9 cellular contexts compared by ENCODE assay signal in the genomic region with DNA sequence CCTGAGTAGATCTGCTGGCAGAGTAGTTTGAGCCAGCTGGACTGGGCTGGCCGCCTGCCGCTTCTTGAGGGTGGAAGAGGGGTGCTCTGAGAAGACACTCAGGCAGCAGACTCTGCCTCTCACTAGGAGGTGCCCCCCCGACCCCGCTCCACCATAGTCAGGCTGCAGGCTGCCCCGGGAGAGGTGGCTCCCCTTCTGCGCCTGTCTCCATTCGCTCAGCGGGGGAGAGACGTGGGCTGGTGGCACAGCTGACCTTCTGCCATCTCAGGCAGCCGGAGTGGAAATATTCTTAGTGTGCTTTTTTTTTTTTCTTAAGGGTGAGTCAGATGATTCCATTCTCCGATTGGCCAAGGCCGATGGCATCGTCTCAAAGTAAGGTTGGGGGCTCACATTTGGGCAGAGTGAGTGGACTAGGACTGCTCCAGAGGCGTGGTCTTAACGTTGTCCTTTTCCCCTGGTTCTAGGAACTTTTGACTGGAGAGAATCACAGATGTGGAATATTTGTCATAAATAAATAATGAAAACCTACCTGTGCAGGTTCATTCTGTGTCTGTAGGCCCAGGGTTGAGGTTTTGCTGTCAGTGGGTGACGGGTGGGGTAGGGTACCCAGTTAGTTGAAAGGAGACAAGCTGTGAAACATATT. TPM values are rescaled to one million over a fixed set of nuclear protein-coding genes. Genes with fewer than 3 reads are reported as not detected.
DNase-seq lines count a peak whose midpoint lies in the region; ATAC-seq, FAIRE-seq and TF ChIP-seq lines count a peak whose summit lies in the region.
"Had no signal": no experiment of that assay in that cellular context is flagged by ENCODE, and none has a peak within 500 bp of the region (broad histone marks: within the 10 kb centered on the region; RNA-seq: fewer than 3 reads in every experiment).

No MANE protein-coding gene starts in this region.

- peaks cover 9% of the 10 kb centered on the region; the same call in 1 of the 2 replicates for H3K36me3 ChIP-seq in ACC112 (ENCODE audit: insufficient read depth, low read length)
- peaks cover 36% of the 10 kb centered on the region for H3K36me3 ChIP-seq in IMR-90 (ENCODE audit: control insufficient read depth, insufficient read depth, low read length)
- H3K36me3 ChIP-seq in K562 (ENCODE audit: control insufficient read depth, insufficient read depth, low read length) = peaks cover 51% of the 10 kb centered on the region
- peaks cover 55% of the 10 kb centered on the region for H3K36me3 ChIP-seq in mesodermal cell (ENCODE audit: control insufficient read depth, insufficient read depth, low read length)

- no peak overlapping the region for H3K18ac ChIP-seq in IMR-90 (ENCODE audit: low read depth, low read length)

- no peak overlapping the region for H2BK120ac ChIP-seq in IMR-90 (ENCODE audit: low read depth, low read length)

- peaks cover 30 to 49% of the 10 kb centered on the region in 2 experiments for H3K79me1 ChIP-seq in IMR-90 (ENCODE audit: low read depth in 1 of 2, low read length in 2 of 2)

- H4K5ac ChIP-seq in IMR-90 (ENCODE audit: low read depth, low read length) = no peak overlapping the region

- H3K4me3 ChIP-seq in ACC112 (ENCODE audit: low read depth, low read length) = peak overlapping the region; percentile 100
- peak overlapping the region; percentile 92 for H3K4me3 ChIP-seq in IMR-90 (ENCODE audit: insufficient read depth, low read depth, low read length)
- peak overlapping the region; percentile 100 for H3K4me3 ChIP-seq in K562
- H3K4me3 ChIP-seq in mesodermal cell (ENCODE audit: extremely low read depth, insufficient read depth, low read length, poor library complexity, severe bottlenecking) = peak overlapping the region; percentile 99

- ATAC-seq in IMR-90 (ENCODE audit: low read depth) (no peak), K562 (no peak), GM19023 (IDR thresholded peaks at IDR 0.05; ENCODE audit: unreplicated experiment) (no peak), GM21717 (IDR thresholded peaks at IDR 0.05; ENCODE audit: unreplicated experiment) (no peak), GM21390 (IDR thresholded peaks at IDR 0.05; ENCODE audit: unreplicated experiment) (no peak)

- peak overlapping the region; percentile 71; the same call in 1 of the 2 replicates for H4K91ac ChIP-seq in IMR-90 (ENCODE audit: insufficient read depth, low read depth, low read length)

- H3K4me1 ChIP-seq in ACC112 (ENCODE audit: control insufficient read depth, insufficient read depth, low read length, unreplicated experiment) = peaks cover 14% of the 10 kb centered on the region
- peaks cover 5% of the 10 kb centered on the region for H3K4me1 ChIP-seq in IMR-90 (ENCODE audit: control insufficient read depth, insufficient read depth, low read length)
- H3K4me1 ChIP-seq in K562 (replicated peaks in 1 of 2; ENCODE audit: control insufficient read depth in 2 of 2, insufficient read depth in 2 of 2, low read length in 2 of 2) = peaks cover 11 to 44% of the 10 kb centered on the region in 2 experiments; a peak in 4 of 5 replicates
- peaks cover 14% of the 10 kb centered on the region for H3K4me1 ChIP-seq in mesodermal cell (ENCODE audit: control insufficient read depth, insufficient read depth, low read length, poor library complexity, severe bottlenecking)

- in situ Hi-C loops in IMR-90 (cut with MboI; ENCODE audit: low sequenced_read_pairs) (loop anchor here (25.0 kb wide), 1 partner anchor 376 kb away; no protein-coding TSS in a partner anchor), K562 (cut with MboI) (no loop called here)

- H3K14ac ChIP-seq in IMR-90 (replicated peaks; ENCODE audit: low read depth, low read length) = peak overlapping the region; percentile 48

- H3K56ac ChIP-seq in IMR-90 (ENCODE audit: extremely low read depth, insufficient read depth, low read length) = 0 out of 2 replicates have a peak overlapping the region, but pooled peaks have one; percentile 61

- H3K79me2 ChIP-seq in ACC112 (ENCODE audit: control insufficient read depth, insufficient read depth, low read length, unreplicated experiment) (peaks cover 46% of the 10 kb centered on the region), K562 (ENCODE audit: control insufficient read depth, insufficient read depth, low read length) (peaks cover 59% of the 10 kb centered on the region)

- peak overlapping the region; percentile 96 for H3K9ac ChIP-seq in IMR-90 (ENCODE audit: low read depth, low read length)
- peak overlapping the region; percentile 99 for H3K9ac ChIP-seq in K562 (ENCODE audit: insufficient read depth in 1 of 2, low read depth in 2 of 2, low read length in 2 of 2)

- intact Hi-C loops in IMR-90 (cut with micrococcal nuclease) (loop anchor here (10.0 kb wide), 1 partner anchor 373 kb away; no protein-coding TSS in a partner anchor), K562 (cut with micrococcal nuclease) (loop anchor here (10.0 kb wide), 1 partner anchor 243 kb away; a partner anchor contains a TSS)

- 0 out of 2 replicates have a peak, but pooled peaks cover 4% of the 10 kb centered on the region for H3K9me1 ChIP-seq in IMR-90 (ENCODE audit: insufficient read depth, low read length)
- peaks cover 10% of the 10 kb centered on the region for H3K9me1 ChIP-seq in K562 (ENCODE audit: control insufficient read depth, insufficient read depth, low read length)

- H4K8ac ChIP-seq in IMR-90 (ENCODE audit: low read depth in 2 of 2, low read length in 2 of 2) = peak overlapping the region in 1 of 2 experiments; percentile 76; a peak in 1 of 4 replicates

- TF ChIP-seq EP300 in K562 (IDR thresholded peaks at IDR 0.05; ENCODE audit: low read length) = no peak

- peak overlapping the region; percentile 95 for H2AK9ac ChIP-seq in IMR-90 (replicated peaks; ENCODE audit: low read depth, low read length, poor library complexity)

- H3K9me3 ChIP-seq in IMR-90 (ENCODE audit: control insufficient read depth, insufficient read depth, low read length) (no peaks in the 10 kb centered on the region), K562 (replicated peaks; ENCODE audit: control insufficient read depth, insufficient read depth, low read depth, low read length) (no peaks in the 10 kb centered on the region), mesodermal cell (ENCODE audit: control insufficient read depth, low read length) (no peaks in the 10 kb centered on the region)

- 83% methylated on average over 6 of the region's 16 CpGs; no CpG with 5 or more reads in 1 of the 2 experiments for WGBS in IMR-90 (ENCODE audit: extremely low coverage in 2 of 2, insufficient read length in 1 of 2), 2 experiments
- 22% methylated on average over 13 of the region's 16 CpGs for WGBS in K562 (ENCODE audit: insufficient coverage, low coverage, missing lambda C conversion rate)
- WGBS in mesodermal cell (ENCODE audit: insufficient coverage in 2 of 2), 2 experiments = 88 to 91% methylated on average over 11 to 13 of the region's 16 CpGs

- H4K20me1 ChIP-seq in IMR-90 (ENCODE audit: insufficient read depth, low read length) (peaks cover 40% of the 10 kb centered on the region), K562 (replicated peaks; ENCODE audit: control insufficient read depth, insufficient read depth, low read length) (peaks cover 9% of the 10 kb centered on the region)

- dilution Hi-C loops in IMR-90 (cut with HindIII; ENCODE audit: low sequenced_read_pairs, unreplicated experiment) = loop anchor here (25.0 kb wide), 1 partner anchor 101 kb away; no protein-coding TSS in a partner anchor

- no peak for DNase-seq in IMR-90
- peak in 1 of 4 experiments; percentile 28 for DNase-seq in K562 (ENCODE audit: extremely low read depth in 1 of 4, low spot score in 3 of 4)
- DNase-seq in NK-92 (lab: John Stamatoyannopoulos, UW; ENCODE audit: unreplicated experiment) = no peak
- DNase-seq: NCI-H1417 treated with DMSO at 0.1 percent for 48 hours had no signal

- peak overlapping the region; percentile 68; the same call in 1 of the 2 replicates for H3K27ac ChIP-seq in ACC112 (ENCODE audit: low read depth, low read length)
- peak overlapping the region; percentile 31; the same call in 1 of the 2 replicates for H3K27ac ChIP-seq in IMR-90 (ENCODE audit: insufficient read depth, low read length)
- peak overlapping the region; percentile 95 for H3K27ac ChIP-seq in K562 (ENCODE audit: extremely low read depth, low read depth, low read length)
- no peak overlapping the region for H3K27ac ChIP-seq in mesodermal cell (ENCODE audit: low read depth, low read length, severe bottlenecking)

- H2AFZ ChIP-seq in ACC112 (ENCODE audit: low read length, unreplicated experiment) (no peak overlapping the region), IMR-90 (replicated peaks; ENCODE audit: low read length, poor library complexity) (peak overlapping the region; percentile 10), K562 (ENCODE audit: low read depth, low read length) (no peak overlapping the region)

- H3K27me3 ChIP-seq in ACC112 (ENCODE audit: insufficient read depth, low read length) (no peaks in the 10 kb centered on the region), IMR-90 (ENCODE audit: control insufficient read depth, insufficient read depth, low read length) (no peaks in the 10 kb centered on the region), K562 (ENCODE audit: control insufficient read depth in 2 of 2, insufficient read depth in 2 of 2, low read length in 2 of 2) (no peaks in the 10 kb centered on the region)

- peak overlapping the region; percentile 81; the same call in 1 of the 2 replicates for H3K23ac ChIP-seq in IMR-90 (ENCODE audit: low read depth, low read length)

- TF ChIP-seq RAD21 in IMR-90 (IDR thresholded peaks at IDR 0.05; ENCODE audit: low read length) = no peak
- no peak for TF ChIP-seq RAD21 in K562 (CRISPR knock-in tag; conservative IDR thresholded peaks at IDR 0.05 in 1 of 2, IDR thresholded peaks at IDR 0.05 in 1 of 2)

- POLR2A ChIA-PET in IMR-90 (lab: Charles Lee; ENCODE audit: unreplicated experiment) = interaction anchor here (0.7 kb wide), 1 partner anchor 235 kb away, joined by 3 read pairs; no protein-coding TSS in a partner anchor
- POLR2A ChIA-PET in K562 (lab: Yijun Ruan, JAX) = interaction anchor here (0.6 to 5.1 kb wide), 4 partner anchors 13 to 376 kb away, joined by 3 to 28 read pairs (median 8); a partner anchor contains a TSS

- H3K4me2 ChIP-seq in IMR-90 (ENCODE audit: low read depth, low read length) (peak overlapping the region; percentile 95), K562 (ENCODE audit: insufficient read depth, low read length) (peak overlapping the region; percentile 100)

- no peak overlapping the region for H2BK20ac ChIP-seq in IMR-90 (ENCODE audit: low read depth, low read length)

- peak overlapping the region; percentile 94 for H3K4ac ChIP-seq in IMR-90 (ENCODE audit: low read depth, low read length)

- CTCF ChIA-PET in IMR-90 (lab: Yijun Ruan, JAX) (no interaction called here), K562 (lab: Yijun Ruan, JAX; ENCODE audit: low intra/inter-chr PET ratio) (no interaction called here)

- no peak for FAIRE-seq in K562 (lab: Jason Lieb, UNC)

- no peak for TF ChIP-seq POLR2A in IMR-90 (IDR thresholded peaks at IDR 0.05; ENCODE audit: low read depth, low read length)
- TF ChIP-seq POLR2A in K562 (conservative IDR thresholded peaks at IDR 0.05) = no peak

- BruUV-seq in IMR-90 (replicated peaks; lab: Mats Ljungman, UMichigan) = no TSS peak
- no TSS peak for BruUV-seq in K562 (replicated peaks; lab: Mats Ljungman, UMichigan)

- no peak overlapping the region for H2BK15ac ChIP-seq in IMR-90 (ENCODE audit: low read depth, low read length)

- no peak overlapping the region for H2BK5ac ChIP-seq in IMR-90 (ENCODE audit: low read depth, low read length, poor library complexity, severe bottlenecking)

- TF ChIP-seq CTCF in IMR-90 (conservative IDR thresholded peaks at IDR 0.05; ENCODE audit: low read depth, low read length) (no peak), K562 (IDR thresholded peaks at IDR 0.05 in 2 of 3, conservative IDR thresholded peaks at IDR 0.05 in 1 of 3; ENCODE audit: insufficient read depth in 2 of 3, low read depth in 1 of 3, low read length in 3 of 3) (no peak)

- peak overlapping the region; percentile 98; the same call in 1 of the 2 replicates for H2AK5ac ChIP-seq in IMR-90 (ENCODE audit: low read depth, low read length)

RNA-seq across cellular contexts. Expression of a gene that starts 1.2 kb away (rescaled TPM):
- total RNA-seq in IMR-90 (2012; rRNA removed) (2,710 and 3,846 TPM in 2 replicates), K562 (2014; rRNA removed) (1,801 and 2,504 TPM in 2 replicates), K562 (2014; rRNA removed; fragmentation: Illumina TruSeq; extraction: Trizol) (1,196 and 1,380 TPM in 2 replicates), K562 (2015; rRNA removed; fragmentation: Illumina TruSeq; extraction: Trizol) (1,567 and 1,716 TPM in 2 replicates), K562 (2021) (3,091 and 3,491 TPM in 2 replicates)
- polyA plus RNA-seq in IMR-90 (2012; rRNA removed) (4,298 and 4,766 TPM in 2 replicates), K562 (2011; rRNA removed) (5,647 and 7,256 TPM in 2 replicates), K562 (2014; fragmentation: Illumina TruSeq; extraction: Trizol) (1,908 and 2,386 TPM in 2 replicates), K562 (2014; fragmentation: Nextera tagmentation; extraction: Ambion mirVana) (1,000 to 10,000 TPM; 3,588 to 3,968 TPM), K562 (2014; rRNA removed) (3,958 and 4,439 TPM in 2 replicates)
- 31,826 and 47,741 TPM in 2 replicates for polyA plus RNA-seq in IMR-90 (2012; cell fraction: cytosol; rRNA removed)
- 3,277 and 3,813 TPM in 2 replicates for polyA plus RNA-seq in IMR-90 (2012; cell fraction: nucleus; rRNA removed; ENCODE audit: low replicate concordance)
- total RNA-seq in K562 (2011; cell fraction: chromatin; rRNA removed; ENCODE audit: low replicate concordance) = 256 and 439 TPM in 2 replicates
- total RNA-seq in K562 (2011; cell fraction: nucleolus; rRNA removed) = 1,390 and 1,394 TPM in 2 replicates
- 1,168 and 2,200 TPM in 2 replicates for total RNA-seq in K562 (2011; cell fraction: nucleoplasm; rRNA removed)
- polyA plus RNA-seq in K562 (2011; cell fraction: cytosol; rRNA removed) = 8,200 and 10,658 TPM in 2 replicates
- 3,206 and 5,803 TPM in 2 replicates for polyA plus RNA-seq in K562 (2011; cell fraction: nucleus; rRNA removed)
- 4,519 and 5,994 TPM in 2 replicates for polyA plus RNA-seq in K562 (2012)
- 1,429 and 1,744 TPM in 2 replicates for polyA minus RNA-seq in K562 (2011; rRNA and poly(A)+ RNA removed)
- polyA minus RNA-seq in K562 (2011; cell fraction: cytosol; rRNA and poly(A)+ RNA removed) = 755 and 891 TPM in 2 replicates
- polyA minus RNA-seq in K562 (2011; cell fraction: nucleus; rRNA and poly(A)+ RNA removed) = 430 and 792 TPM in 2 replicates
- polyA plus RNA-seq in mesodermal cell (2013, experiment 1 of 2) = 1,486 TPM
- polyA plus RNA-seq in mesodermal cell (2013, experiment 2 of 2) = 1,451 TPM

RNA-seq across cellular contexts. Expression of a gene that starts 19.0 kb away (rescaled TPM):
- 1.1 and 1.4 TPM in 2 replicates for total RNA-seq in IMR-90 (2012; rRNA removed)
- polyA plus RNA-seq in IMR-90 (2012; rRNA removed) = 5.1 TPM in 2 replicates
- 3.6 and 4.4 TPM in 2 replicates for polyA plus RNA-seq in IMR-90 (2012; cell fraction: cytosol; rRNA removed)
- polyA plus RNA-seq in IMR-90 (2012; cell fraction: nucleus; rRNA removed; ENCODE audit: low replicate concordance) = 6.7 and 6.8 TPM in 2 replicates
- 3.6 and 7.1 TPM in 2 replicates for total RNA-seq in K562 (2011; cell fraction: chromatin; rRNA removed; ENCODE audit: low replicate concordance)
- 3.0 and 3.3 TPM in 2 replicates for total RNA-seq in K562 (2011; cell fraction: nucleolus; rRNA removed)
- 2.5 and 3.0 TPM in 2 replicates for total RNA-seq in K562 (2011; cell fraction: nucleoplasm; rRNA removed)
- 1.2 and 2.0 TPM in 2 replicates for total RNA-seq in K562 (2014; rRNA removed)
- 0.93 and 1.3 TPM in 2 replicates for total RNA-seq in K562 (2014; rRNA removed; fragmentation: Illumina TruSeq; extraction: Trizol)
- 1.4 and 1.6 TPM in 2 replicates for total RNA-seq in K562 (2015; rRNA removed; fragmentation: Illumina TruSeq; extraction: Trizol)
- total RNA-seq in K562 (2021) = 3.7 and 4.2 TPM in 2 replicates
- polyA plus RNA-seq in K562 (2011; rRNA removed) = 2.2 and 2.5 TPM in 2 replicates
- 2.6 and 3.8 TPM in 2 replicates for polyA plus RNA-seq in K562 (2011; cell fraction: cytosol; rRNA removed)
- polyA plus RNA-seq in K562 (2011; cell fraction: nucleus; rRNA removed) = 5.3 and 9.0 TPM in 2 replicates
- 3.9 and 7.7 TPM in 2 replicates for polyA plus RNA-seq in K562 (2012)
- 2.7 and 3.2 TPM in 2 replicates for polyA plus RNA-seq in K562 (2014; fragmentation: Illumina TruSeq; extraction: Trizol)
- under 1 TPM; 0.46 to 0.72 TPM for polyA plus RNA-seq in K562 (2014; fragmentation: Nextera tagmentation; extraction: Ambion mirVana)
- polyA plus RNA-seq in K562 (2014; rRNA removed) = 2.1 and 2.2 TPM in 2 replicates
- polyA minus RNA-seq in K562 (2011; rRNA and poly(A)+ RNA removed) = 1.1 and 1.7 TPM in 2 replicates
- 5.1 and 5.4 TPM in 2 replicates for polyA minus RNA-seq in K562 (2011; cell fraction: cytosol; rRNA and poly(A)+ RNA removed)
- polyA minus RNA-seq in K562 (2011; cell fraction: nucleus; rRNA and poly(A)+ RNA removed) = 1.6 and 1.7 TPM in 2 replicates
- 7.6 TPM for polyA plus RNA-seq in mesodermal cell (2013, experiment 1 of 2)
- polyA plus RNA-seq in mesodermal cell (2013, experiment 2 of 2) = 7.3 TPM

RNA-seq across cellular contexts. Expression of a gene that starts 21.0 kb away (rescaled TPM):
- total RNA-seq in IMR-90 (2012; rRNA removed) (0.56 and 0.90 TPM in 2 replicates), K562 (2014; rRNA removed) (26.4 and 38.3 TPM in 2 replicates), K562 (2014; rRNA removed; fragmentation: Illumina TruSeq; extraction: Trizol) (2.2 and 3.2 TPM in 2 replicates), K562 (2015; rRNA removed; fragmentation: Illumina TruSeq; extraction: Trizol) (11.3 and 11.7 TPM in 2 replicates), K562 (2021) (86.4 and 101 TPM in 2 replicates)
- polyA plus RNA-seq in IMR-90 (2012; rRNA removed) (7.3 and 11.4 TPM in 2 replicates), K562 (2011; rRNA removed) (4.4 and 10.0 TPM in 2 replicates), K562 (2014; fragmentation: Illumina TruSeq; extraction: Trizol) (7.8 and 20.0 TPM in 2 replicates), K562 (2014; fragmentation: Nextera tagmentation; extraction: Ambion mirVana) (under 1 TPM; 0.31 to 0.48 TPM), K562 (2014; rRNA removed) (60.2 and 67.3 TPM in 2 replicates)
- polyA plus RNA-seq in IMR-90 (2012; cell fraction: cytosol; rRNA removed) = 15.0 and 17.8 TPM in 2 replicates
- 27.9 and 77.8 TPM in 2 replicates for polyA plus RNA-seq in IMR-90 (2012; cell fraction: nucleus; rRNA removed; ENCODE audit: low replicate concordance)
- 218 and 612 TPM in 2 replicates for total RNA-seq in K562 (2011; cell fraction: chromatin; rRNA removed; ENCODE audit: low replicate concordance)
- total RNA-seq in K562 (2011; cell fraction: nucleolus; rRNA removed) = 256 and 378 TPM in 2 replicates
- 206 and 238 TPM in 2 replicates for total RNA-seq in K562 (2011; cell fraction: nucleoplasm; rRNA removed)
- polyA plus RNA-seq in K562 (2011; cell fraction: cytosol; rRNA removed) = 3.9 and 11.1 TPM in 2 replicates
- 130 and 166 TPM in 2 replicates for polyA plus RNA-seq in K562 (2011; cell fraction: nucleus; rRNA removed)
- polyA plus RNA-seq in K562 (2012) = 49.7 and 63.1 TPM in 2 replicates
- 1.5 and 1.9 TPM in 2 replicates for polyA minus RNA-seq in K562 (2011; rRNA and poly(A)+ RNA removed)
- polyA minus RNA-seq in K562 (2011; cell fraction: cytosol; rRNA and poly(A)+ RNA removed) = 11.0 and 21.3 TPM in 2 replicates
- 33.7 and 42.1 TPM in 2 replicates for polyA minus RNA-seq in K562 (2011; cell fraction: nucleus; rRNA and poly(A)+ RNA removed)
- polyA plus RNA-seq in mesodermal cell (2013, experiment 1 of 2) = 124 TPM
- 105 TPM for polyA plus RNA-seq in mesodermal cell (2013, experiment 2 of 2)

RNA-seq across cellular contexts. Expression of a gene that starts 39.2 kb away (rescaled TPM):
- total RNA-seq in IMR-90 (2012; rRNA removed) = not detected in 2 replicates
- not detected in 2 replicates for polyA plus RNA-seq in IMR-90 (2012; rRNA removed)
- not detected in 2 replicates for polyA plus RNA-seq in IMR-90 (2012; cell fraction: cytosol; rRNA removed)
- not detected in 2 replicates for polyA plus RNA-seq in IMR-90 (2012; cell fraction: nucleus; rRNA removed; ENCODE audit: low replicate concordance)
- not detected in 2 replicates for total RNA-seq in K562 (2011; cell fraction: chromatin; rRNA removed; ENCODE audit: low replicate concordance)
- total RNA-seq in K562 (2011; cell fraction: nucleolus; rRNA removed) = not detected in 2 replicates
- not detected in 2 replicates for total RNA-seq in K562 (2011; cell fraction: nucleoplasm; rRNA removed)
- total RNA-seq in K562 (2014; rRNA removed) = not detected in 2 replicates
- total RNA-seq in K562 (2014; rRNA removed; fragmentation: Illumina TruSeq; extraction: Trizol) = not detected in 2 replicates
- not detected in 2 replicates for total RNA-seq in K562 (2015; rRNA removed; fragmentation: Illumina TruSeq; extraction: Trizol)
- not detected in 2 replicates for total RNA-seq in K562 (2021)
- not detected in 2 replicates for polyA plus RNA-seq in K562 (2011; rRNA removed)
- polyA plus RNA-seq in K562 (2011; cell fraction: cytosol; rRNA removed) = 0.04 TPM in 1 of 2 replicates, not detected in the other
- polyA plus RNA-seq in K562 (2011; cell fraction: nucleus; rRNA removed) = 0.09 TPM in 1 of 2 replicates, not detected in the other
- polyA plus RNA-seq in K562 (2012) = not detected in 2 replicates
- not detected in 2 replicates for polyA plus RNA-seq in K562 (2014; fragmentation: Illumina TruSeq; extraction: Trizol)
- polyA plus RNA-seq in K562 (2014; fragmentation: Nextera tagmentation; extraction: Ambion mirVana) = not detected
- not detected in 2 replicates for polyA plus RNA-seq in K562 (2014; rRNA removed)
- polyA minus RNA-seq in K562 (2011; rRNA and poly(A)+ RNA removed) = not detected in 2 replicates
- not detected in 2 replicates for polyA minus RNA-seq in K562 (2011; cell fraction: cytosol; rRNA and poly(A)+ RNA removed)
- not detected in 2 replicates for polyA minus RNA-seq in K562 (2011; cell fraction: nucleus; rRNA and poly(A)+ RNA removed)
- not detected for polyA plus RNA-seq in mesodermal cell (2013, experiment 1 of 2)
- not detected for polyA plus RNA-seq in mesodermal cell (2013, experiment 2 of 2)
